Comparison of ENCODE assay signal across 1 cellular context in genomic region chr1:1406101-1406820, GRCh38.
TF ChIP-seq lines count a peak whose summit lies in the region.

No MANE protein-coding gene starts in this region.

TF ChIP-seq in K562, 482 proteins besides CTCF, POLR2A, EP300 and RAD21 (continues in another document):
- TF ChIP-seq SUPT5H (IDR thresholded peaks at IDR 0.05) (peak; percentile 5; the same call in 1 of the 2 replicates), EP400 (IDR thresholded peaks at IDR 0.05) (no peak), NBN (IDR thresholded peaks at IDR 0.05; ENCODE audit: low read depth) (no peak), IRF2 (CRISPR knock-in tag; IDR thresholded peaks at IDR 0.05) (no peak), TCFL5 (CRISPR knock-in tag; conservative IDR thresholded peaks at IDR 0.05) (no peak), ZC3H11A (IDR thresholded peaks at IDR 0.05; ENCODE audit: low read depth, low read length) (no peak), HDAC1 (IDR thresholded peaks at IDR 0.05) (peak in 1 of 2 experiments; percentile 13; a peak in 1 of 4 replicates), FOXP4 (CRISPR knock-in tag; IDR thresholded peaks at IDR 0.05; ENCODE audit: borderline replicate concordance) (no peak), ARNT (IDR thresholded peaks at IDR 0.05) (no peak), MYC (IDR thresholded peaks at IDR 0.05; ENCODE audit: low read depth, low read length) (0 out of 2 replicates have a peak, but pooled peaks have one; percentile 17), MYC (CRISPR knock-in tag; IDR thresholded peaks at IDR 0.05; ENCODE audit: borderline replicate concordance, low read depth) (no peak), ZNF586 (CRISPR knock-in tag; conservative IDR thresholded peaks at IDR 0.05) (no peak), BHLHE40 (IDR thresholded peaks at IDR 0.05; ENCODE audit: low read length) (peak; percentile 40; the same call in 1 of the 2 replicates), DEAF1 (CRISPR knock-in tag; IDR thresholded peaks at IDR 0.05) (no peak), TSC22D4 (tag; IDR thresholded peaks at IDR 0.05) (no peak), MLX (CRISPR knock-in tag; conservative IDR thresholded peaks at IDR 0.05) (no peak), CHAMP1 (IDR thresholded peaks at IDR 0.05) (no peak), POLR2G (IDR thresholded peaks at IDR 0.05; ENCODE audit: low read depth, low read length) (no peak), MXI1 (IDR thresholded peaks at IDR 0.05; ENCODE audit: low read depth, low read length) (peak; percentile 33; the same call in 1 of the 2 replicates), ILK (tag; IDR thresholded peaks at IDR 0.05; ENCODE audit: borderline replicate concordance, low read depth) (no peak), FOXA3 (CRISPR knock-in tag; conservative IDR thresholded peaks at IDR 0.05 in 1 of 2, IDR thresholded peaks at IDR 0.05 in 1 of 2) (0 out of 4 replicates have a peak, but pooled peaks of 1 of the 2 experiments have one; percentile 18), MEIS2 (IDR thresholded peaks at IDR 0.05; ENCODE audit: partially characterized antibody) (no peak), TRIM25 (IDR thresholded peaks at IDR 0.05; ENCODE audit: borderline replicate concordance) (no peak), ERF (CRISPR knock-in tag; IDR thresholded peaks at IDR 0.05) (no peak), TOE1 (IDR thresholded peaks at IDR 0.05; ENCODE audit: borderline replicate concordance) (no peak), TOE1 (CRISPR knock-in tag; IDR thresholded peaks at IDR 0.05; ENCODE audit: borderline replicate concordance, low read depth) (no peak), MBD2 (IDR thresholded peaks at IDR 0.05; ENCODE audit: borderline replicate concordance, low read depth) (no peak), BRF1 (IDR thresholded peaks at IDR 0.05; ENCODE audit: borderline replicate concordance, extremely low read depth, insufficient read length) (no peak), ZNF239 (CRISPR knock-in tag; IDR thresholded peaks at IDR 0.05) (no peak), MGA (IDR thresholded peaks at IDR 0.05) (peak; percentile 20; the same call in 1 of the 2 replicates), ZNF740 (CRISPR knock-in tag; IDR thresholded peaks at IDR 0.05) (0 out of 2 replicates have a peak, but pooled peaks have one; percentile 32), ZNF740 (tag; IDR thresholded peaks at IDR 0.05) (no peak), NR4A1 (CRISPR knock-in tag; IDR thresholded peaks at IDR 0.05) (no peak), NR4A1 (tag; IDR thresholded peaks at IDR 0.05) (no peak), BACH1 (tag; IDR thresholded peaks at IDR 0.05) (no peak), SMC3 (conservative IDR thresholded peaks at IDR 0.05; ENCODE audit: insufficient read depth, low read depth, low read length) (0 out of 2 replicates have a peak, but pooled peaks have one; percentile 3), NCOA6 (IDR thresholded peaks at IDR 0.05) (no peak), WHSC1 (IDR thresholded peaks at IDR 0.05; ENCODE audit: low read length) (no peak), SMARCA5 (IDR thresholded peaks at IDR 0.05) (no peak), KLF16 (IDR thresholded peaks at IDR 0.05) (no peak)
- TF ChIP-seq, protein P1, sequence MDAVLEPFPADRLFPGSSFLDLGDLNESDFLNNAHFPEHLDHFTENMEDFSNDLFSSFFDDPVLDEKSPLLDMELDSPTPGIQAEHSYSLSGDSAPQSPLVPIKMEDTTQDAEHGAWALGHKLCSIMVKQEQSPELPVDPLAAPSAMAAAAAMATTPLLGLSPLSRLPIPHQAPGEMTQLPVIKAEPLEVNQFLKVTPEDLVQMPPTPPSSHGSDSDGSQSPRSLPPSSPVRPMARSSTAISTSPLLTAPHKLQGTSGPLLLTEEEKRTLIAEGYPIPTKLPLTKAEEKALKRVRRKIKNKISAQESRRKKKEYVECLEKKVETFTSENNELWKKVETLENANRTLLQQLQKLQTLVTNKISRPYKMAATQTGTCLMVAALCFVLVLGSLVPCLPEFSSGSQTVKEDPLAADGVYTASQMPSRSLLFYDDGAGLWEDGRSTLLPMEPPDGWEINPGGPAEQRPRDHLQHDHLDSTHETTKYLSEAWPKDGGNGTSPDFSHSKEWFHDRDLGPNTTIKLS (IDR thresholded peaks at IDR 0.05; ENCODE audit: borderline replicate concordance, low read depth): no peak
